Comparison of ENCODE assay signal across 8 cellular contexts in genomic region chr2:189762229-189762550, GRCh38. TPM values are rescaled to one million over a fixed set of nuclear protein-coding genes. Genes with fewer than 3 reads are reported as not detected.
DNase-seq lines count a peak whose midpoint lies in the region; ATAC-seq, FAIRE-seq and TF ChIP-seq lines count a peak whose summit lies in the region.

No MANE protein-coding gene starts in this region.

- TF ChIP-seq CTCF in Caco-2 (IDR thresholded peaks at IDR 0.05; ENCODE audit: insufficient read depth in 1 of 2, low read depth in 1 of 2, low read length in 1 of 2, severe bottlenecking in 1 of 2, unreplicated experiment in 1 of 2) (no peak), RWPE1 (conservative IDR thresholded peaks at IDR 0.05; ENCODE audit: low read depth) (no peak), pancreas (IDR thresholded peaks at IDR 0.05) (no peak), omental fat pad (IDR thresholded peaks at IDR 0.05) (no peak)

- CTCF ChIA-PET in Caco-2 (lab: Charles Lee): interaction anchor here (0.7 to 1.5 kb wide), 13 partner anchors 9 to 418 kb away, joined by 3 to 14 read pairs (median 4); partner anchors contain the start of genes ANKAR, ASNSD1, ORMDL1 and PMS1
- CTCF ChIA-PET in RWPE1 (lab: Yijun Ruan, JAX): interaction anchor here (0.6 to 1.1 kb wide), 6 partner anchors 9 to 101 kb away, joined by 3 to 9 read pairs (median 4); no protein-coding TSS in a partner anchor

- TSS peak; percentile 75 for BruUV-seq in Caco-2 (replicated peaks; lab: Mats Ljungman, UMichigan)

- no peaks in the 10 kb centered on the region for H3K4me1 Mint-ChIP-seq in Caco-2 (ENCODE audit: low read depth, unreplicated experiment)

- H3K27me3 ChIP-seq in Caco-2 (replicated peaks; ENCODE audit: control insufficient read depth, insufficient read depth, low read length) (no peaks in the 10 kb centered on the region), esophagus (ENCODE audit: control insufficient read depth in 1 of 2, insufficient read depth in 2 of 2, low read length in 2 of 2) (no peaks in the 10 kb centered on the region), pancreas (no peaks in the 10 kb centered on the region)

- H3K4me3 ChIP-seq in Caco-2 (ENCODE audit: low read depth, low read length) (peak overlapping the region; percentile 48), esophagus (ENCODE audit: low read depth in 1 of 2, low read length in 2 of 2) (peak overlapping the region; percentile 78 to 88), pancreas (peak overlapping the region; percentile 64 to 73 (median 70))

- peaks cover 8% of the 10 kb centered on the region; the same call in 1 of the 2 replicates for H3K4me1 ChIP-seq in Caco-2
- H3K4me1 ChIP-seq in esophagus (ENCODE audit: control insufficient read depth in 2 of 2, insufficient read depth in 2 of 2, low read length in 1 of 2): no peaks in the 10 kb centered on the region
- peaks cover 0 to 11% (median 9%) of the 10 kb centered on the region in 3 donors for H3K4me1 ChIP-seq in pancreas

- no peaks in the 10 kb centered on the region for H3K27me3 Mint-ChIP-seq in Caco-2 (ENCODE audit: insufficient read depth, unreplicated experiment)

- peak overlapping the region; percentile 87 for H3K27ac Mint-ChIP-seq in Caco-2 (ENCODE audit: unreplicated experiment)

- H3K27ac ChIP-seq in RWPE1: peak overlapping the region; percentile 96
- H3K27ac ChIP-seq in esophagus (ENCODE audit: low read depth in 2 of 2, low read length in 1 of 2): peak overlapping the region; percentile 91 to 94
- H3K27ac ChIP-seq in pancreas: peak overlapping the region; percentile 63 to 88 (median 82)

- ATAC-seq in pancreas (no peak), omental fat pad (ENCODE audit: low FRiP score) (no peak), HG03460 (IDR thresholded peaks at IDR 0.05; ENCODE audit: unreplicated experiment) (no peak)

- 1% methylated on average over 7 of the region's 7 CpGs for WGBS in esophagus, 2 donors
- 0 to 1% methylated on average over 7 of the region's 7 CpGs for WGBS in pancreas, 2 donors

- FAIRE-seq in pancreas (lab: Jason Lieb, UNC): no peak

- POLR2A ChIA-PET in Caco-2 (lab: Charles Lee): interaction anchor here (1.2 kb wide), 1 partner anchor 22 kb away, joined by 16 read pairs; the partner anchor contains the start of genes ORMDL1 and PMS1
- POLR2A ChIA-PET in RWPE1 (lab: Yijun Ruan, JAX; ENCODE audit: low non-redundant PET): interaction anchor here (0.7 kb wide), 1 partner anchor 22 kb away, joined by 3 read pairs; the partner anchor contains the start of genes ORMDL1 and PMS1

- peaks cover 17% of the 10 kb centered on the region for H3K36me3 Mint-ChIP-seq in Caco-2 (ENCODE audit: insufficient read depth, unreplicated experiment)

- H3K9me3 ChIP-seq in Caco-2: no peaks in the 10 kb centered on the region
- H3K9me3 ChIP-seq in esophagus (ENCODE audit: control insufficient read depth in 2 of 2, insufficient read depth in 1 of 2, low read depth in 1 of 2, low read length in 1 of 2): no peaks in the 10 kb centered on the region
- H3K9me3 ChIP-seq in pancreas: no peaks in the 10 kb centered on the region

- intact Hi-C loops in Caco-2 (cut with micrococcal nuclease; ENCODE audit: unreplicated experiment): loop anchor here (1.0 to 10.0 kb wide), 6 partner anchors 11 to 317 kb away; partner anchors contain the start of genes ANKAR, ASNSD1, ORMDL1 and PMS1
- intact Hi-C loops in pancreas (cut with DNase I): no loop called here
- intact Hi-C loops in head of caudate nucleus (cut with DNase I): loop anchor here (5.0 kb wide), 2 partner anchors 85 to 100 kb away; partner anchors contain the start of gene ASNSD1

- DNase-seq in Caco-2 (no peak), RWPE1 (ENCODE audit: low spot score) (no peak), pancreas (no peak), head of caudate nucleus (no peak), omental fat pad (ENCODE audit: low spot score) (no peak), OCI-M2 (lab: John Stamatoyannopoulos, UW; ENCODE audit: unreplicated experiment) (no peak)

- peak overlapping the region; percentile 98 for H3K4me3 Mint-ChIP-seq in Caco-2 (ENCODE audit: unreplicated experiment)

- H3K36me3 ChIP-seq in Caco-2 (ENCODE audit: control insufficient read depth, insufficient read depth, low read length): no peaks in the 10 kb centered on the region
- no peaks in the 10 kb centered on the region for H3K36me3 ChIP-seq in esophagus (ENCODE audit: control insufficient read depth in 2 of 2, insufficient read depth in 2 of 2, low read length in 1 of 2)
- no peaks in the 10 kb centered on the region for H3K36me3 ChIP-seq in pancreas

- H3K9me3 Mint-ChIP-seq in Caco-2 (ENCODE audit: unreplicated experiment): no peaks in the 10 kb centered on the region

RNA-seq across cellular contexts. Expression of gene OSGEPL1, which starts 0.4 kb away (rescaled TPM):
- total RNA-seq in Caco-2 (2022) (5.0 and 5.3 TPM in 2 replicates), pancreas (1 to 10 TPM; 1.2 to 3.2 (median 2.0) TPM), omental fat pad (1 to 10 TPM; 1.3 to 9.6 (median 4.9) TPM)
- polyA plus RNA-seq in esophagus (1 to 10 TPM; 2.7 to 2.8 TPM), pancreas (1 to 10 TPM; 1.7 to 2.8 TPM)

RNA-seq across cellular contexts. Expression of gene ORMDL1, which starts 21.9 kb away (rescaled TPM):
- total RNA-seq in Caco-2 (2022) (52.1 and 52.7 TPM in 2 replicates), pancreas (10 to 100 TPM; 20.2 to 30.8 (median 26.3) TPM), omental fat pad (100 to 1,000 TPM in 2 of 4 donors, 10 to 100 TPM in 2; 74.0 to 114 (median 97.4) TPM)
- polyA plus RNA-seq in esophagus (10 to 100 TPM; 32.3 to 78.2 TPM), pancreas (100 to 1,000 TPM; 101 to 121 TPM)

RNA-seq across cellular contexts. Expression of gene PMS1, which starts 22.1 kb away (rescaled TPM):
- total RNA-seq in Caco-2 (2022) (38.1 and 40.2 TPM in 2 replicates), pancreas (10 to 100 TPM in 4 of 6 donors, 1 to 10 TPM in 2; 8.1 to 17.1 (median 12.2) TPM), omental fat pad (10 to 100 TPM; 16.8 to 29.8 (median 19.5) TPM)
- polyA plus RNA-seq in esophagus (10 to 100 TPM in 1 of 2 donors, 1 to 10 TPM in 1; 4.3 to 11.0 TPM), pancreas (10 to 100 TPM; 10.5 to 10.6 TPM)

Comparison
In these comparisons a context has a peak if more than half of its experiments do, and no peak if none do; other contexts are left out.
1. intact Hi-C loops: an anchor here in Caco-2 (1.0 to 10.0 kb wide) and head of caudate nucleus (5.0 kb wide); none called in pancreas.